In the genomic region with DNA sequence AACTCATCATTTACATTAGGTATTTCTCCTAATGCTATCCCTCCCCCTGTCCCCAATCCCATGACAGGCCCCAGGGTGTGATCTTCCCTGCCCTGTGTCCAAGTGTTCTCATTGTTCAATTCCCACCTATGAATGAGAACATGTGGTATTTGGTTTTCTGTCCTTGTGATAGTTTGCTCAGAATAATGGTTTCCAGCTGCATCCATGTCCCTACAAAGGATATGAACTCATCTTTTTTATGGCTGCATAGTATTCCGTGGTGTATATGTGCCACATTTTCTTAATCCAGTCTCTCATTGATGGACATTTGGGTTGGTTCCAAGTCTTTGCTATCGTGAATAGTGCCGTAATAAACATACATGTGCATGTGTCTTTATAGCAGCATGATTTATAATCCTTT, we compare ENCODE assay signal across 3 cellular contexts.
DNase-seq lines count a peak whose midpoint lies in the region; ATAC-seq, FAIRE-seq and TF ChIP-seq lines count a peak whose summit lies in the region.
"Not testable (repeated sequence)": the region's sequence is repeated elsewhere in the genome, so short reads cannot be mapped to it uniquely, and the experiment has no call there.

No MANE protein-coding gene starts in this region.

- peak overlapping the region; percentile 11 for H3K4me3 Mint-ChIP-seq in activated T-cell treated with anti-CD3 and anti-CD28 coated beads, Interleukin-2, amount 50 U/mL, for 4 hours

- in situ Hi-C loops in K562 (cut with MboI), result not testable (repeated sequence)

- POLR2A ChIA-PET in HEK293 (lab: Yijun Ruan, JAX), result not testable (repeated sequence)
- POLR2A ChIA-PET in K562 (lab: Yijun Ruan, JAX), result interaction anchor here (1.5 kb wide), 1 partner anchor 12 kb away, joined by 7 read pairs; no protein-coding TSS in a partner anchor

- H3K4me1 ChIP-seq in HEK293 (ENCODE audit: control insufficient read depth, insufficient read depth, low read length); K562 (replicated peaks in 1 of 2; ENCODE audit: control insufficient read depth in 2 of 2, insufficient read depth in 2 of 2, low read length in 2 of 2): not testable (repeated sequence)

- not testable (repeated sequence) for H3K36me3 Mint-ChIP-seq in activated T-cell treated with anti-CD3 and anti-CD28 coated beads, Interleukin-2, amount 50 U/mL, for 4 hours (ENCODE audit: insufficient read depth)

- not testable (repeated sequence) for H3K36me3 ChIP-seq in HEK293 (ENCODE audit: control insufficient read depth in 2 of 2, insufficient read depth in 1 of 2, low read length in 2 of 2); K562 (ENCODE audit: control insufficient read depth, insufficient read depth, low read length)

- WGBS in K562 (ENCODE audit: insufficient coverage, low coverage, missing lambda C conversion rate), result 34% methylated on average over 3 of the region's 3 CpGs

- TF ChIP-seq EP300 in K562 (IDR thresholded peaks at IDR 0.05; ENCODE audit: low read length), result not testable (repeated sequence)

- TF ChIP-seq CTCF in HEK293 (tag by site-specific recombination; IDR thresholded peaks at IDR 0.05); K562 (IDR thresholded peaks at IDR 0.05 in 2 of 3, conservative IDR thresholded peaks at IDR 0.05 in 1 of 3; ENCODE audit: insufficient read depth in 2 of 3, low read depth in 1 of 3, low read length in 3 of 3): not testable (repeated sequence)

- not testable (repeated sequence) for H3K9me3 ChIP-seq in HEK293 (ENCODE audit: control insufficient read depth, insufficient read depth, low read depth, low read length); K562 (replicated peaks; ENCODE audit: control insufficient read depth, insufficient read depth, low read depth, low read length)

- TF ChIP-seq RAD21 in K562 (CRISPR knock-in tag; conservative IDR thresholded peaks at IDR 0.05 in 1 of 2, IDR thresholded peaks at IDR 0.05 in 1 of 2), result not testable (repeated sequence)

- H4K20me1 ChIP-seq in K562 (replicated peaks; ENCODE audit: control insufficient read depth, insufficient read depth, low read length), result not testable (repeated sequence)

- not testable (repeated sequence) for H3K79me2 ChIP-seq in K562 (ENCODE audit: control insufficient read depth, insufficient read depth, low read length)

- H3K27me3 Mint-ChIP-seq in activated T-cell treated with anti-CD3 and anti-CD28 coated beads, Interleukin-2, amount 50 U/mL, for 4 hours (ENCODE audit: low read depth), result not testable (repeated sequence)

- not testable (repeated sequence) for TF ChIP-seq POLR2A in K562 (conservative IDR thresholded peaks at IDR 0.05)

- not testable (repeated sequence) for H2AFZ ChIP-seq in K562 (ENCODE audit: low read depth, low read length)

- not testable (repeated sequence) for H3K27ac ChIP-seq in HEK293 (ENCODE audit: extremely low read depth, low read depth, low read length); K562 (ENCODE audit: extremely low read depth, low read depth, low read length)

- not testable (repeated sequence) for H3K4me1 Mint-ChIP-seq in activated T-cell treated with anti-CD3 and anti-CD28 coated beads, Interleukin-2, amount 50 U/mL, for 4 hours (ENCODE audit: low read depth)

- not testable (repeated sequence) for ATAC-seq in activated T-cell treated with anti-CD3 and anti-CD28 coated beads, Interleukin-2, amount 50 U/mL, for 4 hours; K562

- CTCF ChIA-PET in HEK293 (lab: Yijun Ruan, JAX), result interaction anchor here (0.7 kb wide), 1 partner anchor 8 kb away, joined by 3 read pairs; no protein-coding TSS in a partner anchor
- CTCF ChIA-PET in K562 (lab: Yijun Ruan, JAX; ENCODE audit: low intra/inter-chr PET ratio), result not testable (repeated sequence)

- H3K4me3 ChIP-seq in HEK293 (ENCODE audit: low read depth, low read length); K562: not testable (repeated sequence)

- H3K27me3 ChIP-seq in K562 (ENCODE audit: control insufficient read depth in 2 of 2, insufficient read depth in 2 of 2, low read length in 2 of 2), result not testable (repeated sequence)

- H3K4me2 ChIP-seq in K562 (ENCODE audit: insufficient read depth, low read length), result not testable (repeated sequence)

- H3K9me3 Mint-ChIP-seq in activated T-cell treated with anti-CD3 and anti-CD28 coated beads, Interleukin-2, amount 50 U/mL, for 4 hours, result not testable (repeated sequence)

- not testable (repeated sequence) for BruUV-seq in K562 (replicated peaks; lab: Mats Ljungman, UMichigan)

- not testable (repeated sequence) for H3K9me1 ChIP-seq in K562 (ENCODE audit: control insufficient read depth, insufficient read depth, low read length)

- intact Hi-C loops in K562 (cut with micrococcal nuclease), result not testable (repeated sequence)

- not testable (repeated sequence) for FAIRE-seq in K562 (lab: Jason Lieb, UNC)

- not testable (repeated sequence) for DNase-seq in activated T-cell treated with anti-CD3 and anti-CD28 coated beads, Interleukin-2, amount 50 U/mL, for 4 hours; K562 (ENCODE audit: extremely low read depth in 1 of 4, low spot score in 3 of 4)

- not testable (repeated sequence) for H3K9ac ChIP-seq in K562 (ENCODE audit: insufficient read depth in 1 of 2, low read depth in 2 of 2, low read length in 2 of 2)

TF ChIP-seq in HEK293, 187 proteins besides CTCF, POLR2A, EP300 and RAD21:
- TF ChIP-seq ZNF146 (tag by site-specific recombination; IDR thresholded peaks at IDR 0.05), result peak; percentile 68; the same call in 1 of the 2 replicates

TF ChIP-seq in K562, 482 proteins besides CTCF, POLR2A, EP300 and RAD21:
- TF ChIP-seq BCOR (IDR thresholded peaks at IDR 0.05) (peak; percentile 16; the same call in 1 of the 2 replicates), ZNF146 (CRISPR knock-in tag; IDR thresholded peaks at IDR 0.05; ENCODE audit: unreplicated experiment) (peak; percentile 56), RBM25 (IDR thresholded peaks at IDR 0.05; ENCODE audit: low read depth, low read length, severe bottlenecking) (peak; percentile 34)
